ENCODE assay signal across 31 cellular contexts in genomic region chr20:21146242-21146641, GRCh38. TPM values are rescaled to one million over a fixed set of nuclear protein-coding genes. Genes with fewer than 3 reads are reported as not detected.
"Had no signal": no experiment of that assay in that cellular context is flagged by ENCODE, and none has a peak within 500 bp of the region (broad histone marks: within the 10 kb centered on the region; RNA-seq: fewer than 3 reads in every experiment).

No MANE protein-coding gene starts in this region.

- H3K9me3 ChIP-seq: left lung, lower lobe of right lung, pancreas, prostate gland, sigmoid colon, spleen, tibial nerve, uterus had no signal

- H3K4me3 ChIP-seq: left lung, lower lobe of right lung, pancreas, prostate gland, sigmoid colon, spleen, tibial nerve, uterus had no signal

- DNase-seq: hippocampal formation; kidney; left colon; left lung; lower lobe of right lung; mammary epithelial cell; mesenchymal stem cell; naive thymus-derived CD8-positive, alpha-beta T cell; nucleus accumbens; pancreas; posterior cingulate gyrus; retina; right cardiac atrium; sigmoid colon; small intestine; spleen; stimulated activated CD4-positive, alpha-beta T cell treated with anti-CD3 and anti-CD28 coated beads, Interleukin-4, amount 100 ng/mL, for 24 hours; stimulated activated naive CD4-positive, alpha-beta T cell treated with Interleukin-2 at 50 U/mL for 16 hours; stimulated activated naive CD8-positive, alpha-beta T cell treated with anti-CD3 and anti-CD28 coated beads, Interleukin-15, amount 100 ng/mL, for 72 hours; substantia nigra; uterus had no signal

- H3K36me3 ChIP-seq: left lung, pancreas, prostate gland, uterus had no signal

- H3K27me3 ChIP-seq: left lung, pancreas, sigmoid colon, spleen, tibial nerve, uterus had no signal

- FAIRE-seq: islet of Langerhans, kidney, pancreas, small intestine had no signal

- H3K4me1 ChIP-seq: left lung, lower lobe of right lung, pancreas, prostate gland, spleen, tibial nerve, uterus had no signal

- H3K27ac ChIP-seq: left lung, lower lobe of right lung, pancreas, prostate gland, sigmoid colon, spleen, tibial nerve, uterus had no signal

- ATAC-seq: left colon; left lung; lower lobe of right lung; naive thymus-derived CD8-positive, alpha-beta T cell; pancreas; right cardiac atrium; stimulated activated effector memory CD8-positive, alpha-beta T cell treated with anti-CD3 and anti-CD28 coated beads, Interleukin-12 subunit alpha, Interleukin-12 subunit beta, amount 100 ng/mL, for 72 hours; stimulated activated naive CD8-positive, alpha-beta T cell treated with anti-CD3 and anti-CD28 coated beads, Interleukin-15, amount 100 ng/mL, for 72 hours had no signal

RNA-seq across cellular contexts. Expression of gene LINC00237, which starts 40.1 kb away (rescaled TPM):
- total RNA-seq: kidney; left colon; left lung; liver; lower lobe of right lung; mammary epithelial cell; mucosa of gallbladder; naive thymus-derived CD8-positive, alpha-beta T cell; neural crest cell; osteoblast; pancreas; prostate gland; right cardiac atrium; sigmoid colon; spleen; tibial nerve; ureter; uterus had no signal
- polyA plus RNA-seq: liver, mammary epithelial cell, right cardiac atrium, sigmoid colon, small intestine, thymus had no signal
